ENCODE assay signal across 13 cellular contexts in genomic region chr18:62937065-62937464, GRCh38.
A peak's percentile ranks its signal among the peaks of the same experiment; 100 is the strongest.
DNase-seq lines count a peak whose midpoint lies in the region; ATAC-seq and TF ChIP-seq lines count a peak whose summit lies in the region.
"Had no signal": no experiment of that assay in that cellular context is flagged by ENCODE, and none has a peak within 500 bp of the region (broad histone marks: within the 10 kb centered on the region; RNA-seq: fewer than 3 reads in every experiment).

No MANE protein-coding gene starts in this region.

- H3K36me3 ChIP-seq in left ventricle myocardium inferior: no peaks in the 10 kb centered on the region
- no peaks in the 10 kb centered on the region for H3K36me3 ChIP-seq in adipocyte (ENCODE audit: control insufficient read depth, insufficient read depth, low read length, severe bottlenecking)
- H3K36me3 ChIP-seq: esophagus squamous epithelium had no signal

- H3K9me3 ChIP-seq in left ventricle myocardium inferior (replicated peaks) (peaks cover 5% of the 10 kb centered on the region), adipocyte (ENCODE audit: control insufficient read depth, low read length) (peaks cover 5% of the 10 kb centered on the region)
- H3K9me3 ChIP-seq: esophagus squamous epithelium had no signal

- H3K27me3 ChIP-seq in left ventricle myocardium inferior (ENCODE audit: low read depth): no peaks in the 10 kb centered on the region
- no peaks in the 10 kb centered on the region for H3K27me3 ChIP-seq in adipocyte (replicated peaks; ENCODE audit: control insufficient read depth, insufficient read depth, low read length)
- H3K27me3 ChIP-seq: esophagus squamous epithelium had no signal

- no peak for TF ChIP-seq CTCF in left ventricle myocardium inferior (IDR thresholded peaks at IDR 0.05; ENCODE audit: borderline replicate concordance)

- intact Hi-C loops in left ventricle myocardium inferior (cut with micrococcal nuclease) (no loop called here), Right ventricle myocardium inferior (cut with DNase I) (no loop called here)

- DNase-seq in left ventricle myocardium inferior: no peak
- no peak for DNase-seq in Right ventricle myocardium inferior (ENCODE audit: missing footprints)
- peak; percentile 65 for DNase-seq in adipocyte (ENCODE audit: low read depth)
- DNase-seq in iris pigment epithelial cell (ENCODE audit: low read depth): peak; percentile 71
- no peak for DNase-seq in SW480 (ENCODE audit: low spot score)
- DNase-seq: esophagus squamous epithelium, NCI-H1092, NCI-H345, T-cell had no signal

- peak overlapping the region; percentile 28 for H3K27ac ChIP-seq in left ventricle myocardium inferior (replicated peaks)

- H3K4me3 ChIP-seq in left ventricle myocardium inferior (no peak overlapping the region), adipocyte (ENCODE audit: low read length) (peak overlapping the region; percentile 48)
- H3K4me3 ChIP-seq: esophagus squamous epithelium had no signal

- ATAC-seq in Right ventricle myocardium inferior (no peak), HG02981 (IDR thresholded peaks at IDR 0.05; ENCODE audit: unreplicated experiment) (no peak), HG02588 (IDR thresholded peaks at IDR 0.05; ENCODE audit: unreplicated experiment) (no peak), HG03460 (IDR thresholded peaks at IDR 0.05; ENCODE audit: unreplicated experiment) (no peak)
- ATAC-seq: activated CD4-positive, CD25-positive, alpha-beta regulatory T cell treated with anti-CD3 and anti-CD28 coated beads, Interleukin-2, amount 50 U/mL, for 24 hours; T-cell had no signal

- H3K9ac ChIP-seq in adipocyte (ENCODE audit: low read length): peak overlapping the region; percentile 57

- peaks cover 32% of the 10 kb centered on the region for H3K4me1 ChIP-seq in left ventricle myocardium inferior
- H3K4me1 ChIP-seq in adipocyte (ENCODE audit: control insufficient read depth, insufficient read depth, low read length): peaks cover 20% of the 10 kb centered on the region

Comparison
In these comparisons a context has a peak if more than half of its experiments do, and no peak if none do; other contexts are left out.
1. DNase-seq: peak in adipocyte (single experiment) and iris pigment epithelial cell (single experiment); none in left ventricle myocardium inferior (single experiment), Right ventricle myocardium inferior (single experiment) and SW480 (single experiment).